9 cellular contexts compared by ENCODE assay signal in the genomic region with DNA sequence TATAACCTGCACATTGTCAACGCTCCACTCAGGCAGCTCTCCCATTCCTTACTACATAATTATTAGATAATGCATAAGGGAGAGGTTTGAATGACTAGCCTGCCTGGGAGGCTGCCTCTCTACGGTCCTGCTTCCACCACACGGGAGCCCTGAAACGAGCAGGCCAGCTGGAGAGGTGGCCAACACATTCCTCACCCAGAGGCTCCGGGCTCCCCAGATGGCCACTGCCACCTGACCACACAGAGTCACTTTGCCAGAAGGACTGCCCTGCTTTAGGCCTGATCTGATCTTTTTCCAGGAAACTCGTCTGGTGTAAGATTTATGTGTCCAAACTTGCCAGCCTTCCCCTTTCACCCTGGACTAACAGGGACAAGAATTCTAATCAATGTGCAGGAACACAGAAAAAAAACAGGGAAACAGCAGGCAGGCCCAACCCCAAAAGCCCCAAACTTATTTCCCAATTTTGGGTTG. TPM values are rescaled to one million over a fixed set of nuclear protein-coding genes. Genes with fewer than 3 reads are reported as not detected.
A peak's percentile ranks its signal among the peaks of the same experiment; 100 is the strongest.
DNase-seq lines count a peak whose midpoint lies in the region; ATAC-seq lines count a peak whose summit lies in the region.
"Had no signal": no experiment of that assay in that cellular context is flagged by ENCODE, and none has a peak within 500 bp of the region (broad histone marks: within the 10 kb centered on the region; RNA-seq: fewer than 3 reads in every experiment).

No MANE protein-coding gene starts in this region.

- DNase-seq in C1 segment of cervical spinal cord (lab: John Stamatoyannopoulos, UW) (peak in 9 of 14 donors; percentile 28 to 96 (median 65)), NCI-H524 treated with DMSO at 0.1 percent for 48 hours (lab: John Stamatoyannopoulos, UW) (peak; percentile 6), ecto neural progenitor cell (ENCODE audit: low spot score) (peak; percentile 39), SKM-1 (lab: John Stamatoyannopoulos, UW; ENCODE audit: unreplicated experiment) (no peak)
- no peak for DNase-seq in naive thymus-derived CD4-positive, alpha-beta T cell
- no peak for DNase-seq in NK-92 treated with Interleukin-12 subunit alpha and Interleukin-12 subunit beta, amount 100 ng/mL, for 24 hours (lab: John Stamatoyannopoulos, UW)
- DNase-seq in stimulated activated CD4-positive, alpha-beta T cell treated with anti-CD3 and anti-CD28 coated beads, Interleukin-4, amount 100 ng/mL, for 24 hours: no peak

- H3K36me3 Mint-ChIP-seq in naive thymus-derived CD4-positive, alpha-beta T cell: peaks cover 0 to 2% (median 0%) of the 10 kb centered on the region in 5 donors

- no peaks in the 10 kb centered on the region for H3K27me3 ChIP-seq in naive thymus-derived CD4-positive, alpha-beta T cell (ENCODE audit: control insufficient read depth in 2 of 2, insufficient read depth in 2 of 2, low read length in 2 of 2)
- H3K27me3 ChIP-seq: SJCRH30 had no signal

- CTCF ChIA-PET in naive thymus-derived CD4-positive, alpha-beta T cell (lab: Charles Lee): interaction anchor here (1.4 to 4.9 kb wide), 4 partner anchors 9 to 317 kb away, joined by 3 to 38 read pairs (median 10); partner anchors contain the start of gene HIVEP3

- peaks cover 0 to 2% (median 0%) of the 10 kb centered on the region in 5 donors for H3K27me3 Mint-ChIP-seq in naive thymus-derived CD4-positive, alpha-beta T cell

- intact Hi-C loops in naive thymus-derived CD4-positive, alpha-beta T cell (cut with micrococcal nuclease): loop anchor here (1.0 to 10.0 kb wide), 11 partner anchors 22 to 564 kb away; partner anchors contain the start of genes PPCS (in 2 of the 2) and ZMYND12 (in 2 of the 2)

- H3K4me1 Mint-ChIP-seq in naive thymus-derived CD4-positive, alpha-beta T cell: peaks cover 23 to 64% (median 36%) of the 10 kb centered on the region in 7 donors

- H3K27ac Mint-ChIP-seq in naive thymus-derived CD4-positive, alpha-beta T cell: peak overlapping the region; percentile 84 to 94 (median 92)

- H3K9me3 Mint-ChIP-seq in naive thymus-derived CD4-positive, alpha-beta T cell: peaks cover 0 to 1% (median 0%) of the 10 kb centered on the region in 11 donors

- peaks cover 17 to 45% of the 10 kb centered on the region in 2 donors for H3K4me1 ChIP-seq in naive thymus-derived CD4-positive, alpha-beta T cell (ENCODE audit: control insufficient read depth in 2 of 2, insufficient read depth in 2 of 2, low read length in 2 of 2)

- no peaks in the 10 kb centered on the region for H3K36me3 ChIP-seq in naive thymus-derived CD4-positive, alpha-beta T cell (ENCODE audit: control insufficient read depth in 2 of 3, insufficient read depth in 3 of 3, low read length in 3 of 3)
- H3K36me3 ChIP-seq: SJCRH30 had no signal

- H3K9me3 ChIP-seq in naive thymus-derived CD4-positive, alpha-beta T cell (ENCODE audit: control insufficient read depth in 2 of 3, low read length in 3 of 3): no peaks in the 10 kb centered on the region
- H3K9me3 ChIP-seq: SJCRH30 had no signal

- H3K4me3 ChIP-seq in naive thymus-derived CD4-positive, alpha-beta T cell (ENCODE audit: low read length): peak overlapping the region; percentile 60
- H3K4me3 ChIP-seq: SJCRH30 had no signal

- POLR2A ChIA-PET in naive thymus-derived CD4-positive, alpha-beta T cell (lab: Charles Lee): interaction anchor here (1.7 to 18.0 kb wide), 4 partner anchors 11 to 144 kb away, joined by 6 to 344 read pairs (median 12); partner anchors contain the start of gene HIVEP3

- no peak for ATAC-seq in naive thymus-derived CD4-positive, alpha-beta T cell
- ATAC-seq in GM18861 (IDR thresholded peaks at IDR 0.05; ENCODE audit: unreplicated experiment): no peak

- H3K4me3 Mint-ChIP-seq in naive thymus-derived CD4-positive, alpha-beta T cell: peak overlapping the region; percentile 25 to 93 (median 84)

- H3K27ac ChIP-seq in naive thymus-derived CD4-positive, alpha-beta T cell (ENCODE audit: low read depth, low read length): peak overlapping the region; percentile 68
- H3K27ac ChIP-seq: SJCRH30 had no signal

RNA-seq across cellular contexts. Expression of gene HIVEP3, which starts 27.8 kb away (rescaled TPM):
- total RNA-seq in naive thymus-derived CD4-positive, alpha-beta T cell: 10 to 100 TPM in 2 of 5 experiments, 1 to 10 TPM in 3; 6.6 to 19.1 (median 7.0) TPM
- polyA plus RNA-seq in naive thymus-derived CD4-positive, alpha-beta T cell: 1 to 10 TPM; 4.3 to 7.2 TPM

Comparison
In these comparisons a context has a peak if more than half of its experiments do, and no peak if none do; other contexts are left out.
1. DNase-seq: peak in C1 segment of cervical spinal cord (9 of 14), NCI-H524 treated with DMSO at 0.1 percent for 48 hours (single experiment) and ecto neural progenitor cell (single experiment); none in naive thymus-derived CD4-positive, alpha-beta T cell (0 of 9), NK-92 treated with Interleukin-12 subunit alpha and Interleukin-12 subunit beta, amount 100 ng/mL, for 24 hours (single experiment), stimulated activated CD4-positive, alpha-beta T cell treated with anti-CD3 and anti-CD28 coated beads, Interleukin-4, amount 100 ng/mL, for 24 hours (single experiment) and SKM-1 (single experiment).